ENCODE assay signal across 10 cellular contexts in the genomic region with DNA sequence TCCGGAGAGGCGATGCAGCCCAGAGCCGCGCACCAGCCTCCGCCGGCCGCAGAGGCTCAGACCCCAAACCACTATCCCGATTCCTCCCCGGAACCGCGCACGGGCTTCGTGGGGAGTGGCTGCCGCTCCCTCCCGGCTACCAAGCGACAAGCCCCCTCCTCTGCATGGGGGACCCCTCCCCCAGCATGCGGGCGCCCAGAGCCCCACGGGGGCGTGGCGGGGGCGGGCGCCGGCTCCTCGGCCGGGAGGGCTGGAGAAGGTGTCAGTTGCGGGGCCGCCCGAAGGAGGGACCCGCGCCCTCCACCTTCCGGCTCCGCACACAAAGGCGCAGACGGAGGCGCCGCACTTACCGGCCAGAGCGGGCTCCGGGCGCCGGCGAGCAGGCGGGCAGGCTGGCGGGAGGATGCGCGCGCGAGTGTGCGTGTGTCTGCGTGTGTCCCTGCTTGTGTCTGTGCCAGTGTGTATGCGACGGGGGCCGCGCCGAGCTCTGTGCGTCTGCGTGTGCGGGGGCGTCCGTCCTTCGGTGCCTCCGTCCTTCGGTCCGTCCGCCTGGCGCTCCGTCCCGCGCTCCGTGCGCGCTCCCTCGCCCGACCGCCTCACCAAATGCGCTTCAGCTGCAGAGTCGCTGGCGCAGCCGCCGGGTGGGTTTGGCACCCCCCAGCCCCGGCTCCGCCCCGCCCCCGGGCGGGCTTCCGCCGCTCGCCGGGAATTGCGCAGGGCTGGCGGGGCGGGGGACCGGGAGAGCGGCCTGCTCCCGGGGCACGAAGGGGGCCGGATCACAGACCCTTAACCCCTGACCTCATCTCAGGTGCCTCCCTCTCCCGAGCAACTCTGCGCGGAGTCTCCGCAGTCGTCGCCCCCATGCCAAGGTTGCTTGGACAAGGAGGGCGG. TPM values are rescaled to one million over a fixed set of nuclear protein-coding genes. Genes with fewer than 3 reads are reported as not detected.
DNase-seq lines count a peak whose midpoint lies in the region; ATAC-seq and TF ChIP-seq lines count a peak whose summit lies in the region.
"Had no signal": no experiment of that assay in that cellular context is flagged by ENCODE, and none has a peak within 500 bp of the region (broad histone marks: within the 10 kb centered on the region; RNA-seq: fewer than 3 reads in every experiment).

TSS of gene PTPN5 (minus strand) at position 624 of the 891 bp plus-strand sequence. CDS start 19,840 bp downstream, outside the sequence.

- H3K27me3 ChIP-seq in NT2/D1 (ENCODE audit: insufficient read depth, insufficient read length) = peaks cover 46% of the 10 kb centered on the region

- ATAC-seq in HG03565 (IDR thresholded peaks at IDR 0.05; ENCODE audit: unreplicated experiment) = no peak
- no peak for ATAC-seq in HG03039 (IDR thresholded peaks at IDR 0.05; ENCODE audit: unreplicated experiment)
- ATAC-seq: HCT116 had no signal

- no peaks in the 10 kb centered on the region for H3K36me3 ChIP-seq in NT2/D1 (ENCODE audit: insufficient read depth, insufficient read length, low read length)

- H3K4me1 ChIP-seq in NT2/D1 (ENCODE audit: insufficient read depth, insufficient read length) = no peaks in the 10 kb centered on the region

- DNase-seq in Calu3 (no peak), NT2/D1 (ENCODE audit: low read depth, low spot score) (no peak), fibroblast of pulmonary artery (ENCODE audit: low read depth) (peak; percentile 7), osteocyte (ENCODE audit: extremely low spot score, unreplicated experiment) (peak; percentile 80), NCI-H187 treated with DMSO at 0.1 percent for 48 hours (lab: John Stamatoyannopoulos, UW) (no peak), NCI-H1092 treated with DMSO at 0.1 percent for 48 hours (lab: John Stamatoyannopoulos, UW) (no peak)
- DNase-seq: MV-4-11 had no signal

- intact Hi-C loops in Calu3 (cut with micrococcal nuclease; ENCODE audit: unreplicated experiment) = no loop called here

- no peaks in the 10 kb centered on the region for H3K9me3 Mint-ChIP-seq in Calu3 (ENCODE audit: low read depth, unreplicated experiment)
- H3K9me3 Mint-ChIP-seq in osteocyte (ENCODE audit: unreplicated experiment) = no peaks in the 10 kb centered on the region

- peak within 1 kb of the TSS; percentile 77 for H3K9ac ChIP-seq in NT2/D1 (ENCODE audit: insufficient read length, low read depth)

- peak within 1 kb of the TSS; percentile 90 for H3K4me3 ChIP-seq in NT2/D1 (ENCODE audit: insufficient read length, low read depth)
- H3K4me3 ChIP-seq in fibroblast of pulmonary artery (replicated peaks; ENCODE audit: low read depth, low read length) = peak within 1 kb of the TSS; percentile 14

- H3K27me3 Mint-ChIP-seq in Calu3 (ENCODE audit: unreplicated experiment) (peaks cover 85% of the 10 kb centered on the region), osteocyte (ENCODE audit: unreplicated experiment) (peaks cover 74% of the 10 kb centered on the region)

- H3K36me3 Mint-ChIP-seq in Calu3 (ENCODE audit: insufficient read depth, unreplicated experiment) (no peaks in the 10 kb centered on the region), osteocyte (ENCODE audit: unreplicated experiment) (no peaks in the 10 kb centered on the region)

- CTCF ChIA-PET in Calu3 (lab: Charles Lee) = no interaction called here

- H3K4me3 Mint-ChIP-seq in Calu3 (ENCODE audit: low read depth, unreplicated experiment) (peak within 1 kb of the TSS; percentile 55), osteocyte (ENCODE audit: unreplicated experiment) (peak within 1 kb of the TSS; percentile 59)

- H3K9me3 ChIP-seq in NT2/D1 (ENCODE audit: insufficient read depth, low read length) = no peaks in the 10 kb centered on the region

- no TSS peak for BruUV-seq in Calu3 (replicated peaks; lab: Mats Ljungman, UMichigan)

- TF ChIP-seq CTCF in Calu3 (IDR thresholded peaks at IDR 0.05; ENCODE audit: unreplicated experiment) = no peak
- no peak for TF ChIP-seq CTCF in fibroblast of pulmonary artery (IDR thresholded peaks at IDR 0.05; ENCODE audit: low read length, missing control alignments)
- no peak for TF ChIP-seq CTCF in osteocyte (IDR thresholded peaks at IDR 0.05)

- H3K27ac Mint-ChIP-seq in Calu3 (ENCODE audit: unreplicated experiment) (no peak within 1 kb of the TSS), osteocyte (ENCODE audit: unreplicated experiment) (no peak within 1 kb of the TSS)

- no peaks in the 10 kb centered on the region for H3K4me1 Mint-ChIP-seq in Calu3 (ENCODE audit: low read depth, unreplicated experiment)
- H3K4me1 Mint-ChIP-seq in osteocyte (ENCODE audit: unreplicated experiment) = peaks cover 5% of the 10 kb centered on the region

RNA-seq across cellular contexts. Expression of gene PTPN5, which starts in this region (rescaled TPM):
- total RNA-seq in Calu3 (2022) (not detected in 2 replicates), osteocyte (not detected in 2 replicates)

Comparison
In these comparisons a context has a peak if more than half of its experiments do, and no peak if none do; other contexts are left out.
1. Peak in DNase-seq in osteocyte; RNA of the gene not detected or under 1 TPM.